17 cellular contexts compared by ENCODE assay signal in genomic region chr22:30340911-30341685, GRCh38. TPM values are rescaled to one million over a fixed set of nuclear protein-coding genes. Genes with fewer than 3 reads are reported as not detected.
DNase-seq lines count a peak whose midpoint lies in the region; ATAC-seq, FAIRE-seq and TF ChIP-seq lines count a peak whose summit lies in the region.
"Had no signal": no experiment of that assay in that cellular context is flagged by ENCODE, and none has a peak within 500 bp of the region (broad histone marks: within the 10 kb centered on the region; RNA-seq: fewer than 3 reads in every experiment).

No MANE protein-coding gene starts in this region.

- peaks cover 22% of the 10 kb centered on the region for H3K4me1 Mint-ChIP-seq in activated T-helper 17 cell treated with anti-CD3 and anti-CD28 coated beads, Interleukin-2, amount 50 U/mL, for 72 hours

- DNase-seq in C1 segment of cervical spinal cord (lab: John Stamatoyannopoulos, UW) (peak in 13 of 14 donors; percentile 56 to 95 (median 85)), pancreas (peak in 4 of 6 donors; percentile 30 to 84 (median 70)), NCI-H82 treated with DMSO at 0.1 percent for 48 hours (lab: John Stamatoyannopoulos, UW; ENCODE audit: unreplicated experiment) (no peak), NCI-H2081 treated with DMSO at 0.1 percent for 48 hours (lab: John Stamatoyannopoulos, UW) (no peak), H54 (ENCODE audit: insufficient read length, low spot score) (no peak)
- DNase-seq: activated CD8-positive, alpha-beta T cell treated with anti-CD3 and anti-CD28 coated beads for 36 hours; DMS79; MM.1S; NCI-H345; Peyer's patch; stimulated activated CD8-positive, alpha-beta memory T cell treated with anti-CD3 and anti-CD28 coated beads, Interleukin-4, amount 100 ng/mL, for 48 hours; T-helper 9 cell had no signal

- TF ChIP-seq POLR2A in gastroesophageal sphincter (IDR thresholded peaks at IDR 0.05) = no peak
- TF ChIP-seq POLR2A in H54 (IDR thresholded peaks at IDR 0.05; ENCODE audit: low read depth, low read length) = no peak

- peaks cover 100% of the 10 kb centered on the region for H3K36me3 Mint-ChIP-seq in activated T-helper 17 cell treated with anti-CD3 and anti-CD28 coated beads, Interleukin-2, amount 50 U/mL, for 72 hours (ENCODE audit: low read depth)

- peak overlapping the region in 3 of 4 donors; percentile 53 to 60 (median 53) for H3K27ac ChIP-seq in gastroesophageal sphincter
- H3K27ac ChIP-seq in pancreas = no peak overlapping the region
- H3K27ac ChIP-seq: Peyer's patch had no signal

- H3K4me3 Mint-ChIP-seq in activated T-helper 17 cell treated with anti-CD3 and anti-CD28 coated beads, Interleukin-2, amount 50 U/mL, for 72 hours = no peak overlapping the region
- H3K4me3 Mint-ChIP-seq: activated CD8-positive, alpha-beta T cell treated with anti-CD3 and anti-CD28 coated beads for 36 hours; activated naive CD8-positive, alpha-beta T cell had no signal

- H3K4me1 ChIP-seq in gastroesophageal sphincter = peaks cover 0 to 23% (median 0%) of the 10 kb centered on the region in 3 donors
- no peaks in the 10 kb centered on the region for H3K4me1 ChIP-seq in pancreas
- H3K4me1 ChIP-seq: Peyer's patch had no signal

- H3K27me3 ChIP-seq in gastroesophageal sphincter = no peaks in the 10 kb centered on the region
- no peaks in the 10 kb centered on the region for H3K27me3 ChIP-seq in pancreas
- H3K27me3 ChIP-seq: Peyer's patch had no signal

- H3K36me3 ChIP-seq in gastroesophageal sphincter = peaks cover 6 to 100% of the 10 kb centered on the region in 2 donors
- H3K36me3 ChIP-seq in pancreas = peaks cover 23 to 100% (median 92%) of the 10 kb centered on the region in 3 donors

- H3K9me3 Mint-ChIP-seq in activated T-helper 17 cell treated with anti-CD3 and anti-CD28 coated beads, Interleukin-2, amount 50 U/mL, for 72 hours = no peaks in the 10 kb centered on the region
- H3K9me3 Mint-ChIP-seq: activated CD8-positive, alpha-beta T cell treated with anti-CD3 and anti-CD28 coated beads for 36 hours had no signal

- TF ChIP-seq CTCF in gastroesophageal sphincter (IDR thresholded peaks at IDR 0.05) = no peak
- no peak for TF ChIP-seq CTCF in pancreas (IDR thresholded peaks at IDR 0.05)

- TF ChIP-seq EP300 in gastroesophageal sphincter (IDR thresholded peaks at IDR 0.05) = no peak

- H3K9me3 ChIP-seq in gastroesophageal sphincter = no peaks in the 10 kb centered on the region
- H3K9me3 ChIP-seq in pancreas = no peaks in the 10 kb centered on the region
- H3K9me3 ChIP-seq: Peyer's patch had no signal

- H3K27ac Mint-ChIP-seq in activated T-helper 17 cell treated with anti-CD3 and anti-CD28 coated beads, Interleukin-2, amount 50 U/mL, for 72 hours = peak overlapping the region; percentile 63
- H3K27ac Mint-ChIP-seq: activated naive CD8-positive, alpha-beta T cell had no signal

- ATAC-seq in activated T-helper 17 cell treated with anti-CD3 and anti-CD28 coated beads, Interleukin-2, amount 50 U/mL, for 72 hours (replicated peaks) = no peak
- ATAC-seq in gastroesophageal sphincter (peak; percentile 61), pancreas (peak; percentile 27 to 89 (median 66)), GM18861 (IDR thresholded peaks at IDR 0.05; ENCODE audit: unreplicated experiment) (no peak)
- ATAC-seq: activated CD8-positive, alpha-beta T cell treated with anti-CD3 and anti-CD28 coated beads for 36 hours; left lobe of liver had no signal

- no peak for FAIRE-seq in pancreas (lab: Jason Lieb, UNC)
- no peak for FAIRE-seq in H54 (lab: Jason Lieb, UNC)

- WGBS in gastroesophageal sphincter (ENCODE audit: low coverage in 1 of 2), 2 donors = 73 to 100% methylated on average over 1 to 8 of the region's 16 CpGs
- 39 to 71% methylated on average over 16 of the region's 16 CpGs for WGBS in pancreas, 2 donors

- no peaks in the 10 kb centered on the region for H3K27me3 Mint-ChIP-seq in activated T-helper 17 cell treated with anti-CD3 and anti-CD28 coated beads, Interleukin-2, amount 50 U/mL, for 72 hours
- H3K27me3 Mint-ChIP-seq: activated CD8-positive, alpha-beta T cell treated with anti-CD3 and anti-CD28 coated beads for 36 hours; activated naive CD8-positive, alpha-beta T cell had no signal

- intact Hi-C loops in pancreas (cut with DNase I) = no loop called here

- no peak overlapping the region for H3K4me3 ChIP-seq in gastroesophageal sphincter
- H3K4me3 ChIP-seq in pancreas = no peak overlapping the region
- H3K4me3 ChIP-seq: Peyer's patch had no signal

RNA-seq across cellular contexts. Expression of gene TBC1D10A, which starts 14.4 kb away (rescaled TPM):
- total RNA-seq in activated T-helper 17 cell treated with anti-CD3 and anti-CD28 coated beads, Interleukin-2, amount 50 U/mL, for 72 hours = 10 to 100 TPM; 26.9 to 41.2 TPM
- 10 to 100 TPM; 25.3 to 30.8 (median 26.0) TPM for total RNA-seq in gastroesophageal sphincter
- 10 to 100 TPM in 1 of 6 donors, 1 to 10 TPM in 5; 4.0 to 14.1 (median 7.4) TPM for total RNA-seq in pancreas
- polyA plus RNA-seq in pancreas = 10 to 100 TPM; 12.4 to 19.4 TPM

RNA-seq across cellular contexts. Expression of gene SF3A1, which starts 15.6 kb away (rescaled TPM):
- 100 to 1,000 TPM; 275 to 294 TPM for total RNA-seq in activated T-helper 17 cell treated with anti-CD3 and anti-CD28 coated beads, Interleukin-2, amount 50 U/mL, for 72 hours
- 10 to 100 TPM; 46.1 to 80.8 (median 63.7) TPM for total RNA-seq in gastroesophageal sphincter
- 100 to 1,000 TPM in 1 of 6 donors, 10 to 100 TPM in 5; 77.2 to 102 (median 95.4) TPM for total RNA-seq in pancreas
- 10 to 100 TPM; 19.2 to 21.6 TPM for polyA plus RNA-seq in pancreas

RNA-seq across cellular contexts. Expression of gene CCDC157, which starts 15.7 kb away (rescaled TPM):
- total RNA-seq in activated T-helper 17 cell treated with anti-CD3 and anti-CD28 coated beads, Interleukin-2, amount 50 U/mL, for 72 hours = 1 to 10 TPM in 1 of 2 donors, under 1 TPM in 1; 0.50 to 2.5 TPM
- total RNA-seq in gastroesophageal sphincter (1 to 10 TPM in 3 of 4 donors, under 1 TPM in 1; 0.99 to 1.9 (median 1.5) TPM), pancreas (1 to 10 TPM; 1.1 to 2.6 (median 1.2) TPM)
- polyA plus RNA-seq in pancreas = 1 to 10 TPM; 5.3 to 8.2 TPM

RNA-seq across cellular contexts. Expression of gene RNF215, which starts 46.1 kb away (rescaled TPM):
- 10 to 100 TPM; 10.7 to 18.4 TPM for total RNA-seq in activated T-helper 17 cell treated with anti-CD3 and anti-CD28 coated beads, Interleukin-2, amount 50 U/mL, for 72 hours
- 10 to 100 TPM; 10.2 to 13.5 (median 11.7) TPM for total RNA-seq in gastroesophageal sphincter
- total RNA-seq in pancreas = 10 to 100 TPM in 2 of 6 donors, 1 to 10 TPM in 4; 6.0 to 11.6 (median 8.9) TPM
- 10 to 100 TPM in 1 of 2 donors, 1 to 10 TPM in 1; 9.9 to 13.9 TPM for polyA plus RNA-seq in pancreas

RNA-seq across cellular contexts. Expression of gene CASTOR1, which starts 51.8 kb away (rescaled TPM):
- 1 to 10 TPM; 4.6 to 4.8 TPM for total RNA-seq in activated T-helper 17 cell treated with anti-CD3 and anti-CD28 coated beads, Interleukin-2, amount 50 U/mL, for 72 hours
- total RNA-seq in gastroesophageal sphincter (10 to 100 TPM; 12.9 to 17.1 (median 16.2) TPM), pancreas (1 to 10 TPM; 1.8 to 7.3 (median 3.8) TPM)
- polyA plus RNA-seq in pancreas = 1 to 10 TPM; 7.3 to 8.3 TPM

Comparison
In these comparisons a context has a peak if more than half of its experiments do, and no peak if none do; other contexts are left out.
1. DNase-seq: peak in C1 segment of cervical spinal cord (13 of 14) and pancreas (4 of 6); none in NCI-H82 treated with DMSO at 0.1 percent for 48 hours (single experiment), NCI-H2081 treated with DMSO at 0.1 percent for 48 hours (single experiment) and H54 (single experiment).
2. ATAC-seq: peak in gastroesophageal sphincter (single experiment) and pancreas (4 of 4); none in activated T-helper 17 cell treated with anti-CD3 and anti-CD28 coated beads, Interleukin-2, amount 50 U/mL, for 72 hours (single experiment) and GM18861 (single experiment).
3. H3K27ac ChIP-seq: peak in gastroesophageal sphincter (3 of 4); none in pancreas (0 of 4).